ENCODE assay signal across 7 cellular contexts in genomic region chr12:113161415-113162016, GRCh38. TPM values are rescaled to one million over a fixed set of nuclear protein-coding genes. Genes with fewer than 3 reads are reported as not detected.
DNase-seq lines count a peak whose midpoint lies in the region; ATAC-seq and TF ChIP-seq lines count a peak whose summit lies in the region.
"Had no signal": no experiment of that assay in that cellular context is flagged by ENCODE, and none has a peak within 500 bp of the region (broad histone marks: within the 10 kb centered on the region; RNA-seq: fewer than 3 reads in every experiment).

No MANE protein-coding gene starts in this region.

- no peaks in the 10 kb centered on the region for H3K27me3 ChIP-seq in HAP-1 (ENCODE audit: low read depth)
- H3K27me3 ChIP-seq in uterus: no peaks in the 10 kb centered on the region

- in situ Hi-C loops in ACHN (cut with HindIII; ENCODE audit: low pct_ligation_motif_present, low pct_unique_long_range_greater_than_20kb, low sequenced_read_pairs) (loop anchor here (25.0 kb wide), 1 partner anchor 99 kb away; the partner anchor contains the start of gene DTX1), HAP-1 (cut with MboI; ENCODE audit: low sequenced_read_pairs) (no loop called here)

- H3K4me3 Mint-ChIP-seq in activated naive CD8-positive, alpha-beta T cell treated with anti-CD3 and anti-CD28 coated beads for 36 hours: no peak overlapping the region

- DNase-seq in ACHN (peak; percentile 34), HAP-1 (ENCODE audit: low spot score in 2 of 2) (peak; percentile 83 to 97), uterus (no peak), NK-92 (lab: John Stamatoyannopoulos, UW; ENCODE audit: unreplicated experiment) (no peak)
- DNase-seq in activated naive CD8-positive, alpha-beta T cell treated with anti-CD3 and anti-CD28 coated beads for 36 hours: peak; percentile 35

- H3K4me1 Mint-ChIP-seq in activated naive CD8-positive, alpha-beta T cell treated with anti-CD3 and anti-CD28 coated beads for 36 hours: peaks cover 6% of the 10 kb centered on the region

- ATAC-seq in GM19463 (IDR thresholded peaks at IDR 0.05; ENCODE audit: unreplicated experiment): no peak

- H3K27me3 Mint-ChIP-seq in activated naive CD8-positive, alpha-beta T cell treated with anti-CD3 and anti-CD28 coated beads for 36 hours: no peaks in the 10 kb centered on the region

- H3K4me3 ChIP-seq in HAP-1: no peak overlapping the region
- no peak overlapping the region for H3K4me3 ChIP-seq in uterus

- H3K9me3 ChIP-seq in HAP-1 (no peaks in the 10 kb centered on the region), uterus (no peaks in the 10 kb centered on the region)

- peaks cover 77% of the 10 kb centered on the region for H3K36me3 ChIP-seq in HAP-1 (replicated peaks)
- H3K36me3 ChIP-seq in uterus: no peaks in the 10 kb centered on the region

- no peak overlapping the region for H3K27ac Mint-ChIP-seq in activated naive CD8-positive, alpha-beta T cell treated with anti-CD3 and anti-CD28 coated beads for 36 hours

- intact Hi-C loops in uterus (cut with DNase I; ENCODE audit: low total_unique reads): no loop called here

- no peak overlapping the region for H3K27ac ChIP-seq in uterus

- TF ChIP-seq CTCF in uterus (IDR thresholded peaks at IDR 0.05): no peak

- peaks cover 20% of the 10 kb centered on the region for H3K36me3 Mint-ChIP-seq in activated naive CD8-positive, alpha-beta T cell treated with anti-CD3 and anti-CD28 coated beads for 36 hours

- TF ChIP-seq POLR2A in uterus (IDR thresholded peaks at IDR 0.05): no peak

- H3K4me1 ChIP-seq in HAP-1 (peaks cover 3% of the 10 kb centered on the region; the same call in 1 of the 2 replicates), uterus (no peaks in the 10 kb centered on the region)

- no peaks in the 10 kb centered on the region for H3K9me3 Mint-ChIP-seq in activated naive CD8-positive, alpha-beta T cell treated with anti-CD3 and anti-CD28 coated beads for 36 hours

RNA-seq across cellular contexts. Expression of gene CFAP73, which starts 12.0 kb away (rescaled TPM):
- 1 to 10 TPM in 1 of 2 experiments, under 1 TPM in 1; 0.16 to 1.0 TPM for total RNA-seq in activated naive CD8-positive, alpha-beta T cell treated with anti-CD3 and anti-CD28 coated beads for 36 hours
- total RNA-seq in uterus: 1 to 10 TPM in 1 of 4 donors, under 1 TPM in 1, not detected in 2; 0.67 to 2.6 TPM
- total RNA-seq: glomerular endothelial cell had no signal

RNA-seq across cellular contexts. Expression of gene DDX54, which starts 23.8 kb away (rescaled TPM):
- 100 to 1,000 TPM; 136 to 145 TPM for total RNA-seq in activated naive CD8-positive, alpha-beta T cell treated with anti-CD3 and anti-CD28 coated beads for 36 hours
- total RNA-seq in uterus: 10 to 100 TPM; 36.0 to 66.5 (median 59.0) TPM

RNA-seq across cellular contexts. Expression of gene RITA1, which starts 24.0 kb away (rescaled TPM):
- 10 to 100 TPM; 28.9 to 31.1 TPM for total RNA-seq in activated naive CD8-positive, alpha-beta T cell treated with anti-CD3 and anti-CD28 coated beads for 36 hours
- total RNA-seq in uterus: 10 to 100 TPM in 3 of 4 donors, 1 to 10 TPM in 1; 5.0 to 19.0 (median 11.0) TPM

RNA-seq across cellular contexts. Expression of gene RASAL1, which starts 26.0 kb away (rescaled TPM):
- 1 to 10 TPM; 1.3 to 1.9 TPM for total RNA-seq in activated naive CD8-positive, alpha-beta T cell treated with anti-CD3 and anti-CD28 coated beads for 36 hours
- 1 to 10 TPM in 1 of 4 donors, not detected in 3; 6.8 TPM for total RNA-seq in uterus
- total RNA-seq: glomerular endothelial cell had no signal

RNA-seq across cellular contexts. Expression of gene TPCN1, which starts 59.7 kb away (rescaled TPM):
- 10 to 100 TPM; 20.5 to 25.0 TPM for total RNA-seq in activated naive CD8-positive, alpha-beta T cell treated with anti-CD3 and anti-CD28 coated beads for 36 hours
- total RNA-seq in uterus: 10 to 100 TPM; 21.4 to 79.8 (median 52.9) TPM

Comparison
In these comparisons a context has a peak if more than half of its experiments do, and no peak if none do; other contexts are left out.
1. DNase-seq: peak in ACHN (single experiment), HAP-1 (2 of 2) and activated naive CD8-positive, alpha-beta T cell treated with anti-CD3 and anti-CD28 coated beads for 36 hours (single experiment); none in uterus (0 of 2) and NK-92 (single experiment).